17 cellular contexts compared by ENCODE assay signal in genomic region chr21:7951854-7952519, GRCh38.
"Had no signal": no experiment of that assay in that cellular context is flagged by ENCODE, and none has a peak within 500 bp of the region (broad histone marks: within the 10 kb centered on the region; RNA-seq: fewer than 3 reads in every experiment).

No MANE protein-coding gene starts in this region.

- H3K9me3 Mint-ChIP-seq: dendritic cell treated with granulocyte-macrophage colony-stimulating factor and Interleukin-4, amounts not matched to agents 40 ng/mL and 50 ng/mL, for 4 days had no signal

- H3K36me3 ChIP-seq: esophagus squamous epithelium, left lung, upper lobe of left lung had no signal

- H3K27me3 Mint-ChIP-seq: activated CD4-positive, alpha-beta memory T cell treated with anti-CD3 and anti-CD28 coated beads, Interleukin-2, amount 10 ng/mL, durations not matched to agents 7 days and 5 days; activated CD4-positive, alpha-beta T cell treated with anti-CD3 and anti-CD28 coated beads for 36 hours; activated naive CD8-positive, alpha-beta T cell treated with anti-CD3 and anti-CD28 coated beads for 36 hours; activated T-helper 17 cell treated with anti-CD3 and anti-CD28 coated beads, Interleukin-2, amount 50 U/mL, for 72 hours; dendritic cell treated with granulocyte-macrophage colony-stimulating factor and Interleukin-4, amounts not matched to agents 40 ng/mL and 50 ng/mL, for 4 days; progenitor cell of endocrine pancreas; stimulated activated naive CD8-positive, alpha-beta T cell treated with anti-CD3 and anti-CD28 coated beads, Interleukin-15, Interleukin-2, amounts not matched to agents 100 ng/mL and 50 ng/mL, for 24 hours had no signal

- H3K27ac ChIP-seq: esophagus squamous epithelium, left lung, testis, upper lobe of left lung had no signal

- H3K4me3 Mint-ChIP-seq: activated CD4-positive, alpha-beta memory T cell treated with anti-CD3 and anti-CD28 coated beads, Interleukin-2, amount 10 ng/mL, durations not matched to agents 7 days and 5 days; activated CD4-positive, alpha-beta T cell treated with anti-CD3 and anti-CD28 coated beads for 36 hours; activated naive CD8-positive, alpha-beta T cell treated with anti-CD3 and anti-CD28 coated beads for 36 hours; activated T-helper 17 cell treated with anti-CD3 and anti-CD28 coated beads, Interleukin-2, amount 50 U/mL, for 72 hours; dendritic cell treated with granulocyte-macrophage colony-stimulating factor and Interleukin-4, amounts not matched to agents 40 ng/mL and 50 ng/mL, for 4 days; neural crest cell; stimulated activated naive CD8-positive, alpha-beta T cell treated with anti-CD3 and anti-CD28 coated beads, Interleukin-15, Interleukin-2, amounts not matched to agents 100 ng/mL and 50 ng/mL, for 24 hours had no signal

- H3K4me1 ChIP-seq: esophagus squamous epithelium, left lung, testis, upper lobe of left lung had no signal

- H3K4me3 ChIP-seq: esophagus squamous epithelium, left lung, testis, upper lobe of left lung had no signal

- ATAC-seq: activated CD4-positive, alpha-beta T cell treated with anti-CD3 and anti-CD28 coated beads for 36 hours; activated T-helper 17 cell treated with anti-CD3 and anti-CD28 coated beads, Interleukin-2, amount 50 U/mL, for 72 hours; left lung had no signal

- DNase-seq: activated CD4-positive, alpha-beta memory T cell treated with anti-CD3 and anti-CD28 coated beads, Interleukin-2, amount 10 ng/mL, durations not matched to agents 7 days and 5 days; activated CD4-positive, alpha-beta T cell treated with anti-CD3 and anti-CD28 coated beads for 36 hours; activated naive CD4-positive, alpha-beta T cell; activated naive CD8-positive, alpha-beta T cell treated with anti-CD3 and anti-CD28 coated beads for 36 hours; activated T-cell treated with anti-CD3 and anti-CD28 coated beads, Interleukin-2, amount 50 U/mL, for 1 hour; amniotic stem cell; effector CD8-positive, alpha-beta T cell; esophagus squamous epithelium; left lung; stimulated activated CD4-positive, alpha-beta T cell treated with anti-CD3 and anti-CD28 coated beads, Interleukin-2, amount 100 ng/mL, for 24 hours; testis; upper lobe of left lung had no signal

- H3K27me3 ChIP-seq: esophagus squamous epithelium, left lung, testis, upper lobe of left lung had no signal

- H3K4me1 Mint-ChIP-seq: activated CD4-positive, alpha-beta memory T cell treated with anti-CD3 and anti-CD28 coated beads, Interleukin-2, amount 10 ng/mL, durations not matched to agents 7 days and 5 days; activated CD4-positive, alpha-beta T cell treated with anti-CD3 and anti-CD28 coated beads for 36 hours; activated naive CD8-positive, alpha-beta T cell treated with anti-CD3 and anti-CD28 coated beads for 36 hours; neural crest cell had no signal

- H3K27ac Mint-ChIP-seq: activated CD4-positive, alpha-beta memory T cell treated with anti-CD3 and anti-CD28 coated beads, Interleukin-2, amount 10 ng/mL, durations not matched to agents 7 days and 5 days; activated CD4-positive, alpha-beta T cell treated with anti-CD3 and anti-CD28 coated beads for 36 hours; activated naive CD8-positive, alpha-beta T cell treated with anti-CD3 and anti-CD28 coated beads for 36 hours; activated T-helper 17 cell treated with anti-CD3 and anti-CD28 coated beads, Interleukin-2, amount 50 U/mL, for 72 hours; dendritic cell treated with granulocyte-macrophage colony-stimulating factor and Interleukin-4, amounts not matched to agents 40 ng/mL and 50 ng/mL, for 4 days; progenitor cell of endocrine pancreas; stimulated activated naive CD8-positive, alpha-beta T cell treated with anti-CD3 and anti-CD28 coated beads, Interleukin-15, Interleukin-2, amounts not matched to agents 100 ng/mL and 50 ng/mL, for 24 hours had no signal
